13 cellular contexts compared by ENCODE assay signal in the genomic region with DNA sequence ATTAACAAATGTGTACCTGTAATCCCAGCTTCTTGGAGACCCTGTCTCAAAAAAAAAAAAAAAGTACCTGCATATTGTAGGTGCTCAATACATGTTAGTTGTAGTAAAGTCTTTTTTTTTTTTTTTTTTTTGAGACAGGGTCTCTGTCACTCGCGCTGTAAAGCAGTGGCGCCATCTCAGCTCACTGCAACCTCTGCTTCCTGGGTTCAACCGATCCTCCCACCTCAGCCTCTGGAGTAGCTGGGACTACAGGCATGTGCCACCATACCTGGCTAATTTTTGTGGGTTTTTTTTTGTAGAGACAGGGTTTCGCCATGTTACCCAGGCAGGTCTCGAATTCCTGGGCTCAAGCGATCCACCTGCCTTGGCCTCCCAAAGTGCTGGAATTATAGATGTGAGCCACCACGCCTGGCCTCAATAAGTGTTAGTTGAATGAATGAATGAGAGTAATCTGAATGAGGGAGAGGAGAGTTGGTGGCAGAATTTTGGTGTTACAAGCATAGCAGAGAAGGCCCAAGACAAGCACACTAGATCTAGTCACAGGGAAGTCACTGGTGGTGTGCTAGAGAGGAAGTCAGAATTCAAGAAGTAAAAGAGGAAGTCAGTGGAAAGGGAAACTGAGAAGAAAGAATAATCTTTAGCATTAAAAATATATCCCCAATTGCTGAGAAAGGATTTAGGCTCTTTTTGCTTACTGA. TPM values are rescaled to one million over a fixed set of nuclear protein-coding genes. Genes with fewer than 3 reads are reported as not detected.
A peak's percentile ranks its signal among the peaks of the same experiment; 100 is the strongest.
DNase-seq lines count a peak whose midpoint lies in the region; ATAC-seq and TF ChIP-seq lines count a peak whose summit lies in the region.
"Had no signal": no experiment of that assay in that cellular context is flagged by ENCODE, and none has a peak within 500 bp of the region (broad histone marks: within the 10 kb centered on the region; RNA-seq: fewer than 3 reads in every experiment).

No MANE protein-coding gene starts in this region.

- H3K4me1 Mint-ChIP-seq in CD8-positive, alpha-beta T cell (ENCODE audit: low read depth) = peaks cover 27% of the 10 kb centered on the region

- 0 out of 2 replicates have a peak, but pooled peaks have one; percentile 24 for TF ChIP-seq POLR2A in Raji (IDR thresholded peaks at IDR 0.05; ENCODE audit: insufficient read depth, low read depth, low read length)
- no peak for TF ChIP-seq POLR2A in testis (IDR thresholded peaks at IDR 0.05)

- CTCF ChIA-PET in CD8-positive, alpha-beta T cell (lab: Charles Lee) = interaction anchor here (0.9 kb wide), 1 partner anchor 21 kb away, joined by 3 read pairs; no protein-coding TSS in a partner anchor

- H3K27ac ChIP-seq in CD8-positive, alpha-beta T cell (ENCODE audit: low read depth, low read length) = no peak overlapping the region
- peak overlapping the region; percentile 32 for H3K27ac ChIP-seq in lower lobe of right lung
- H3K27ac ChIP-seq in testis = no peak overlapping the region

- no peaks in the 10 kb centered on the region for H3K9me3 Mint-ChIP-seq in CD8-positive, alpha-beta T cell
- H3K9me3 Mint-ChIP-seq: GM23338 had no signal

- no peak overlapping the region for H3K4me3 ChIP-seq in CD8-positive, alpha-beta T cell (ENCODE audit: low read depth, low read length)
- no peak overlapping the region for H3K4me3 ChIP-seq in lower lobe of right lung
- no peak overlapping the region for H3K4me3 ChIP-seq in testis
- H3K4me3 ChIP-seq: GM23338, stomach had no signal

- H3K27me3 ChIP-seq in CD8-positive, alpha-beta T cell (ENCODE audit: insufficient read depth, low read length) = no peaks in the 10 kb centered on the region
- H3K27me3 ChIP-seq in lower lobe of right lung (ENCODE audit: low read depth) (no peaks in the 10 kb centered on the region), testis (no peaks in the 10 kb centered on the region)
- H3K27me3 ChIP-seq: stomach had no signal

- TF ChIP-seq CTCF in CD8-positive, alpha-beta T cell (IDR thresholded peaks at IDR 0.05) = no peak
- no peak for TF ChIP-seq CTCF in lower lobe of right lung (IDR thresholded peaks at IDR 0.05)
- TF ChIP-seq CTCF in testis (IDR thresholded peaks at IDR 0.05) = no peak

- no peak for ATAC-seq in CD8-positive, alpha-beta T cell
- ATAC-seq in GM21526 (IDR thresholded peaks at IDR 0.05; ENCODE audit: low FRiP score, unreplicated experiment) (peak; percentile 56), lower lobe of right lung (peak; percentile 49 to 62)
- ATAC-seq: esophagus mucosa, GM23338, SK-N-SH treated with all-trans-retinoic acid at 6 μM for 48 hours had no signal

- no peak overlapping the region for H3K4me3 Mint-ChIP-seq in CD8-positive, alpha-beta T cell
- H3K4me3 Mint-ChIP-seq: GM23338 had no signal

- peaks cover 26% of the 10 kb centered on the region for H3K4me1 ChIP-seq in CD8-positive, alpha-beta T cell (ENCODE audit: insufficient read depth, low read length)
- H3K4me1 ChIP-seq in lower lobe of right lung (peaks cover 12% of the 10 kb centered on the region), testis (no peaks in the 10 kb centered on the region)

- no peaks in the 10 kb centered on the region for H3K27me3 Mint-ChIP-seq in CD8-positive, alpha-beta T cell (ENCODE audit: low read depth)

- intact Hi-C loops in CD8-positive, alpha-beta T cell (cut with DNase I, micrococcal nuclease) = loop anchor here in 1 of 2 experiments (2.0 kb wide), 1 partner anchor 25 kb away; no protein-coding TSS in a partner anchor
- intact Hi-C loops in lower lobe of right lung (cut with DNase I) = no loop called here
- intact Hi-C loops in testis (cut with DNase I; ENCODE audit: low total_unique reads) = no loop called here

- no peaks in the 10 kb centered on the region for H3K9me3 ChIP-seq in CD8-positive, alpha-beta T cell (ENCODE audit: low read length)
- H3K9me3 ChIP-seq in lower lobe of right lung (no peaks in the 10 kb centered on the region), testis (no peaks in the 10 kb centered on the region)
- H3K9me3 ChIP-seq: stomach had no signal

- 92 to 98% methylated on average over 8 of the region's 8 CpGs for WGBS in testis, 2 donors

- POLR2A ChIA-PET in CD8-positive, alpha-beta T cell (lab: Charles Lee) = interaction anchor here (1.0 kb wide), 1 partner anchor 11 kb away, joined by 3 read pairs; the partner anchor contains the start of gene CDC27

- H3K36me3 Mint-ChIP-seq in CD8-positive, alpha-beta T cell = no peaks in the 10 kb centered on the region

- peak overlapping the region; percentile 30 for H3K27ac Mint-ChIP-seq in CD8-positive, alpha-beta T cell
- H3K27ac Mint-ChIP-seq: GM23338 had no signal

- H3K36me3 ChIP-seq in CD8-positive, alpha-beta T cell (ENCODE audit: insufficient read depth, low read length) = no peaks in the 10 kb centered on the region
- H3K36me3 ChIP-seq in lower lobe of right lung = no peaks in the 10 kb centered on the region
- H3K36me3 ChIP-seq in testis (ENCODE audit: low read depth, missing control alignments) = no peaks in the 10 kb centered on the region
- H3K36me3 ChIP-seq: stomach had no signal

- no peak for DNase-seq in CD8-positive, alpha-beta T cell
- DNase-seq in lower lobe of right lung (no peak), NCI-H2029 (lab: John Stamatoyannopoulos, UW) (no peak), testis (no peak)
- DNase-seq in activated T-cell treated with anti-CD3 and anti-CD28 coated beads, Interleukin-2, amount 50 U/mL, for 48 hours = no peak
- no peak for DNase-seq in stimulated activated CD4-positive, alpha-beta T cell treated with anti-CD3 and anti-CD28 coated beads, Interleukin-2, amount 100 ng/mL, for 24 hours
- DNase-seq: IMR-90, stomach had no signal

RNA-seq across cellular contexts. Expression of gene MYL4, which starts 9.4 kb away (rescaled TPM):
- not detected for total RNA-seq in CD8-positive, alpha-beta T cell
- total RNA-seq in lower lobe of right lung = 3.0 TPM
- total RNA-seq in testis = 1 to 10 TPM; 7.6 to 7.9 TPM
- polyA plus RNA-seq in testis (ENCODE audit: insufficient read depth, low read depth, low replicate concordance) = 19.3 TPM
- total RNA-seq: esophagus mucosa, GM23338, IMR-90 had no signal
- polyA plus RNA-seq: IMR-90 had no signal

RNA-seq across cellular contexts. Expression of gene CDC27, which starts 10.7 kb away (rescaled TPM):
- total RNA-seq in CD8-positive, alpha-beta T cell = 10 to 100 TPM; 44.5 to 48.6 TPM
- total RNA-seq in lower lobe of right lung (76.6 TPM), testis (10 to 100 TPM; 74.6 to 99.8 TPM)
- polyA plus RNA-seq in testis (ENCODE audit: insufficient read depth, low read depth, low replicate concordance) = 85.8 TPM

RNA-seq across cellular contexts. Expression of gene ITGB3, which starts 53.9 kb away (rescaled TPM):
- not detected for total RNA-seq in CD8-positive, alpha-beta T cell
- total RNA-seq in lower lobe of right lung (10.5 TPM), testis (10 to 100 TPM in 1 of 2 donors, 1 to 10 TPM in 1; 6.9 to 10.3 TPM)
- 7.6 TPM for polyA plus RNA-seq in testis (ENCODE audit: insufficient read depth, low read depth, low replicate concordance)
- polyA plus RNA-seq: GM23338 had no signal

Comparison
In these comparisons a context has a peak if more than half of its experiments do, and no peak if none do; other contexts are left out.
1. RNA of gene ITGB3, which starts 53.9 kb away (total RNA-seq): 10.5 TPM in lower lobe of right lung (single experiment) and 6.9 to 10.3 TPM in testis; not detected in CD8-positive, alpha-beta T cell; every median in the first group is over 4 times any median in the second.